19 cellular contexts compared by ENCODE assay signal in genomic region chr10:12543589-12543988, GRCh38.
DNase-seq lines count a peak whose midpoint lies in the region; ATAC-seq, FAIRE-seq and TF ChIP-seq lines count a peak whose summit lies in the region.
"Had no signal": no experiment of that assay in that cellular context is flagged by ENCODE, and none has a peak within 500 bp of the region (broad histone marks: within the 10 kb centered on the region; RNA-seq: fewer than 3 reads in every experiment).

No MANE protein-coding gene starts in this region.

- no peak overlapping the region for H2BK15ac ChIP-seq in H1 (ENCODE audit: low read length)

- peak; percentile 62 for FAIRE-seq in H1 (lab: Jason Lieb, UNC)
- FAIRE-seq in HepG2 (lab: Jason Lieb, UNC) = no peak
- FAIRE-seq: A204.1, GM12878, K562 had no signal

- H3K9ac ChIP-seq in H1 (replicated peaks in 1 of 4; ENCODE audit: extremely low read depth in 1 of 4, low read depth in 3 of 4, low read length in 3 of 4) (no peak overlapping the region), HepG2 (ENCODE audit: insufficient read depth, low read depth, low read length) (no peak overlapping the region)
- H3K9ac ChIP-seq: GM23248 had no signal

- CTCF ChIA-PET in H1 (lab: Charles Lee; ENCODE audit: partially characterized antibody) (interaction anchor here (0.8 to 1.0 kb wide), 2 partner anchors 31 to 112 kb away, joined by 3 read pairs; no protein-coding TSS in a partner anchor), HepG2 (lab: Yijun Ruan, JAX; ENCODE audit: low intra/inter-chr PET ratio, low total read pairs) (no interaction called here)

- TF ChIP-seq POLR2A in H1 (IDR thresholded peaks at IDR 0.05; ENCODE audit: control extremely low read depth in 1 of 2, low read depth in 2 of 2, low read length in 2 of 2) = no peak
- no peak for TF ChIP-seq POLR2A in HepG2 (IDR thresholded peaks at IDR 0.05; ENCODE audit: insufficient read depth in 1 of 2, low read depth in 2 of 2, low read length in 2 of 2)

- TF ChIP-seq RAD21 in H1 (IDR thresholded peaks at IDR 0.05 in 1 of 2, conservative IDR thresholded peaks at IDR 0.05 in 1 of 2; ENCODE audit: low read depth in 2 of 2, low read length in 2 of 2) (no peak), HepG2 (CRISPR knock-in tag; IDR thresholded peaks at IDR 0.05) (no peak)

- H3K23me2 ChIP-seq in H1 (ENCODE audit: low read depth, low read length) = no peaks in the 10 kb centered on the region

- H3K9me3 ChIP-seq in HAP-1 (no peaks in the 10 kb centered on the region), H1 (ENCODE audit: insufficient read depth in 2 of 2, low read depth in 1 of 2, low read length in 1 of 2) (no peaks in the 10 kb centered on the region), HepG2 (ENCODE audit: low read length) (no peaks in the 10 kb centered on the region)

- H2AK5ac ChIP-seq in H1 (ENCODE audit: low read depth, low read length) = no peak overlapping the region

- WGBS in H1 (ENCODE audit: extremely low coverage in 1 of 2, insufficient coverage in 1 of 2, insufficient read length in 1 of 2, insufficient replicate concordance in 2 of 2, low coverage in 1 of 2, low lambda C conversion rate in 2 of 2, missing lambda C conversion rate in 1 of 2), 2 experiments = 69% methylated on average over 3 of the region's 3 CpGs; no CpG with 5 or more reads in 1 of the 2 experiments
- 2% methylated on average over 3 of the region's 3 CpGs for WGBS in HepG2 (ENCODE audit: low lambda C conversion rate)

- no peak overlapping the region for H3K4me2 ChIP-seq in H1 (ENCODE audit: insufficient read depth in 1 of 2, low read depth in 2 of 2, low read length in 2 of 2)
- H3K4me2 ChIP-seq in HepG2 (ENCODE audit: low read depth, low read length) = no peak overlapping the region

- DNase-seq in ELF-1 (ENCODE audit: low read depth, low spot score) (peak; percentile 19), HAP-1 (ENCODE audit: low spot score in 2 of 2) (peak; percentile 15 to 32), H1 (ENCODE audit: low read depth in 1 of 2, low spot score in 2 of 2) (no peak), ureter (ENCODE audit: low spot score) (peak; percentile 5), dedifferentiated amniotic fluid mesenchymal stem cell (ENCODE audit: extremely low spot score) (no peak), HepG2 (ENCODE audit: low spot score) (no peak), NCI-H187 treated with DMSO at 0.1 percent for 48 hours (lab: John Stamatoyannopoulos, UW) (no peak)
- DNase-seq: AML-193; CD4-positive, alpha-beta T cell; DMS153; DMS79 treated with DMSO at 0.1 percent for 48 hours; GM23248; H9; IMR-90 had no signal

- no peak overlapping the region for H2BK5ac ChIP-seq in H1 (ENCODE audit: low read depth, low read length)

- no peak for TF ChIP-seq CTCF in H1 (IDR thresholded peaks at IDR 0.05; ENCODE audit: control extremely low read depth in 1 of 3, insufficient read depth in 1 of 3, low read depth in 1 of 3, low read length in 3 of 3)
- TF ChIP-seq CTCF in HepG2 (CRISPR knock-in tag; IDR thresholded peaks at IDR 0.05) = no peak

- H3K36me3 ChIP-seq in HAP-1 (replicated peaks) = no peaks in the 10 kb centered on the region
- H3K36me3 ChIP-seq in H1 (ENCODE audit: control insufficient read depth in 2 of 4, insufficient read depth in 4 of 4, low read length in 3 of 4) = no peaks in the 10 kb centered on the region
- no peaks in the 10 kb centered on the region for H3K36me3 ChIP-seq in HepG2 (replicated peaks in 1 of 2; ENCODE audit: control insufficient read depth in 1 of 2, insufficient read depth in 2 of 2, low read length in 2 of 2)

- BruUV-seq in HepG2 (replicated peaks; lab: Mats Ljungman, UMichigan) = no TSS peak

- no peak overlapping the region for H2BK20ac ChIP-seq in H1 (ENCODE audit: low read length)

- intact Hi-C loops in HepG2 (cut with micrococcal nuclease; ENCODE audit: unreplicated experiment) = no loop called here

- H3K27me3 ChIP-seq in HAP-1 (ENCODE audit: low read depth) (no peaks in the 10 kb centered on the region), H1 (replicated peaks in 1 of 4; ENCODE audit: control insufficient read depth in 3 of 4, extremely low read depth in 1 of 4, insufficient read depth in 3 of 4, low read length in 3 of 4) (no peaks in the 10 kb centered on the region), HepG2 (ENCODE audit: control insufficient read depth in 1 of 2, insufficient read depth in 2 of 2, low read length in 2 of 2) (no peaks in the 10 kb centered on the region; a peak in 1 of 5 replicates)

- H4K20me1 ChIP-seq in H1 (replicated peaks in 1 of 2; ENCODE audit: control insufficient read depth in 1 of 2, insufficient read depth in 2 of 2, low read length in 2 of 2) (no peaks in the 10 kb centered on the region), HepG2 (ENCODE audit: insufficient read depth, low read length) (no peaks in the 10 kb centered on the region)

- no peak overlapping the region for H3K18ac ChIP-seq in H1 (ENCODE audit: extremely low read depth, low read length)

- H3K79me2 ChIP-seq in H1 (ENCODE audit: control insufficient read depth in 1 of 2, insufficient read depth in 2 of 2, low read length in 2 of 2) = no peaks in the 10 kb centered on the region
- no peaks in the 10 kb centered on the region for H3K79me2 ChIP-seq in HepG2 (ENCODE audit: insufficient read depth, low read length)

- H3K4me1 ChIP-seq in HAP-1 (peaks cover 11% of the 10 kb centered on the region), H1 (replicated peaks in 1 of 4; ENCODE audit: control insufficient read depth in 3 of 4, insufficient read depth in 4 of 4, low read length in 3 of 4) (no peaks in the 10 kb centered on the region), HepG2 (ENCODE audit: insufficient read depth, low read length) (no peaks in the 10 kb centered on the region)

- no peak for ATAC-seq in HepG2
- ATAC-seq: GM12878, K562 had no signal

- POLR2A ChIA-PET in H1 (lab: Charles Lee; ENCODE audit: partially characterized antibody) (interaction anchor here (0.7 kb wide), 1 partner anchor 76 kb away, joined by 4 read pairs; no protein-coding TSS in a partner anchor), HepG2 (lab: Yijun Ruan, JAX) (no interaction called here)

- TF ChIP-seq EP300 in H1 (IDR thresholded peaks at IDR 0.05; ENCODE audit: borderline replicate concordance in 1 of 2, low read depth in 2 of 2, low read length in 2 of 2) = no peak
- TF ChIP-seq EP300 in HepG2 (IDR thresholded peaks at IDR 0.05; ENCODE audit: low read depth in 2 of 2, low read length in 2 of 2) = no peak
- TF ChIP-seq EP300 in HepG2 (CRISPR knock-in tag; IDR thresholded peaks at IDR 0.05; ENCODE audit: borderline replicate concordance) = no peak

- in situ Hi-C loops in HAP-1 (cut with MboI; ENCODE audit: low sequenced_read_pairs) (no loop called here), HepG2 (cut with HindIII; ENCODE audit: extremely low pct_ligation_motif_present, low pct_unique_long_range_greater_than_20kb) (no loop called here)

- no peaks in the 10 kb centered on the region for H3K79me1 ChIP-seq in H1 (ENCODE audit: low read depth, low read length)

- H3K14ac ChIP-seq in H1 (ENCODE audit: insufficient read length) = no peak overlapping the region

- no peak overlapping the region for H2BK120ac ChIP-seq in H1 (replicated peaks; ENCODE audit: low read depth, low read length)

- H3K4me3 ChIP-seq in HAP-1 (no peak overlapping the region), H1 (ENCODE audit: extremely low read depth in 1 of 4, insufficient read depth in 2 of 4, low read depth in 3 of 4, low read length in 4 of 4) (no peak overlapping the region), HepG2 (replicated peaks in 1 of 3; ENCODE audit: insufficient read depth in 1 of 3, low read depth in 2 of 3, low read length in 3 of 3) (no peak overlapping the region)
- H3K4me3 ChIP-seq: GM12878, GM23248, K562 had no signal

- H3K56ac ChIP-seq in H1 (replicated peaks; ENCODE audit: insufficient read length, low read depth, low read length) = no peak overlapping the region

- H4K5ac ChIP-seq in H1 (ENCODE audit: insufficient read length, low read depth, low read length) = no peak overlapping the region

- H3K27ac ChIP-seq in H1 (ENCODE audit: low read depth, low read length) = no peak overlapping the region
- H3K27ac ChIP-seq in HepG2 (ENCODE audit: extremely low read length, insufficient read depth, low read length) = no peak overlapping the region
- H3K27ac ChIP-seq: C4-2B, GM23248, HL-60 had no signal

- no peak overlapping the region for H3K23ac ChIP-seq in H1 (ENCODE audit: insufficient read length)

- no peak overlapping the region for H2BK12ac ChIP-seq in H1 (ENCODE audit: low read depth, low read length)

- H3K4ac ChIP-seq in H1 (replicated peaks; ENCODE audit: insufficient read length, low read depth, low read length) = no peak overlapping the region

- H4K91ac ChIP-seq in H1 (replicated peaks; ENCODE audit: insufficient read length, low read length) = no peak overlapping the region

- H2AFZ ChIP-seq in H1 (ENCODE audit: low read length) = no peak overlapping the region
- no peak overlapping the region for H2AFZ ChIP-seq in HepG2 (ENCODE audit: low read length)
- H2AFZ ChIP-seq: GM23248 had no signal

- no peak overlapping the region for H4K8ac ChIP-seq in H1 (ENCODE audit: extremely low read depth, insufficient read depth, low read length)

TF ChIP-seq in H1, 55 proteins besides CTCF, POLR2A, EP300 and RAD21 (continues in another document):
- TF ChIP-seq ATF2 (IDR thresholded peaks at IDR 0.05; ENCODE audit: low read length) = no peak
- no peak for TF ChIP-seq ZNF274 (IDR thresholded peaks at IDR 0.05; ENCODE audit: borderline replicate concordance, extremely low read depth, low read length)

TF ChIP-seq in HepG2, 621 proteins besides CTCF, POLR2A, EP300 and RAD21 (continues in another document):
- TF ChIP-seq ARHGAP35 (CRISPR knock-in tag; IDR thresholded peaks at IDR 0.05; ENCODE audit: borderline replicate concordance) (no peak), HMGXB4 (CRISPR knock-in tag; IDR thresholded peaks at IDR 0.05; ENCODE audit: borderline replicate concordance in 1 of 2, low read depth in 1 of 2) (no peak), ARNTL (CRISPR knock-in tag; IDR thresholded peaks at IDR 0.05) (no peak)

Comparison
In these comparisons a context has a peak if more than half of its experiments do, and no peak if none do; other contexts are left out.
1. DNase-seq: peak in ELF-1 (single experiment), HAP-1 (2 of 2) and ureter (single experiment); none in H1 (0 of 2), dedifferentiated amniotic fluid mesenchymal stem cell (single experiment), HepG2 (single experiment) and NCI-H187 treated with DMSO at 0.1 percent for 48 hours (single experiment).